Comparison of ENCODE assay signal across 18 cellular contexts in the genomic region with DNA sequence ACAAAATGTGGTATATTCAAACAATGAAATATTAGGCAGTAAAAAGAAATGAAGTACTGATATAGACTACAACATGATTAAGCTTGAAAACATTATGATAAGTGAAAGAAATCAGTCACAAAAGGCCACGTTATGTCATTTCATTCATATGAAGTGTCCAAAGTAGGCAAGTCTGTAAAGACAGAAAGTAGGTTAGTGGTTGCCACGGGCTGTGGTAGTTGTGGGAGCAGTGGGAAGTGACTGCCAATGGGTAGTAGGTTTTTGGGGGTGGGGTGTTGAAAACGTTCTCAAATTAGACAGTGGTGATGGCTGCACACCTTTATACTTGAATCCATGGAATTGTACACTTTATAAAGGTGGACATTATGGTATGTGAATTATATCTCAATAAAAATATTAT. TPM values are rescaled to one million over a fixed set of nuclear protein-coding genes. Genes with fewer than 3 reads are reported as not detected.
DNase-seq lines count a peak whose midpoint lies in the region; ATAC-seq and TF ChIP-seq lines count a peak whose summit lies in the region.
"Had no signal": no experiment of that assay in that cellular context is flagged by ENCODE, and none has a peak within 500 bp of the region (broad histone marks: within the 10 kb centered on the region; RNA-seq: fewer than 3 reads in every experiment).

No MANE protein-coding gene starts in this region.

- CTCF ChIA-PET in activated CD4-positive, alpha-beta T cell treated with anti-CD3 and anti-CD28 coated beads for 36 hours (lab: Charles Lee), result no interaction called here
- CTCF ChIA-PET in activated CD4-positive, alpha-beta memory T cell treated with anti-CD3 and anti-CD28 coated beads, Interleukin-2, amount 10 ng/mL, durations not matched to agents 7 days and 5 days (lab: Charles Lee), result no interaction called here

- peak; percentile 36 for DNase-seq in activated CD4-positive, alpha-beta T cell treated with anti-CD3 and anti-CD28 coated beads for 36 hours
- DNase-seq in activated CD4-positive, alpha-beta T cell treated with anti-CD3 and anti-CD28 coated beads, Interleukin-2, amount 50 U/mL, for 48 hours, result no peak
- no peak for DNase-seq in activated naive CD4-positive, alpha-beta T cell treated with anti-CD3 and anti-CD28 coated beads, Interleukin-2, amount 50 U/mL, for 72 hours (ENCODE audit: low spot score in 2 of 2)
- DNase-seq in activated naive CD4-positive, alpha-beta T cell treated with Interleukin-2 at 50 U/mL for 16 hours, result no peak
- DNase-seq in activated CD4-positive, alpha-beta memory T cell treated with anti-CD3 and anti-CD28 coated beads, Interleukin-2, amount 10 ng/mL, durations not matched to agents 7 days and 5 days, result peak; percentile 35
- DNase-seq in neural crest cell (ENCODE audit: low read depth, low spot score) (no peak), NCI-H1694 (lab: John Stamatoyannopoulos, UW) (no peak)
- DNase-seq: AML-193; Caco-2; CD4-positive, alpha-beta T cell; DMS79; GDM1; GOT3; H7; HFFc6 had no signal

- H3K9me3 Mint-ChIP-seq in activated CD4-positive, alpha-beta T cell treated with anti-CD3 and anti-CD28 coated beads for 36 hours (ENCODE audit: low read depth), result no peaks in the 10 kb centered on the region
- H3K9me3 Mint-ChIP-seq in activated naive CD4-positive, alpha-beta T cell treated with anti-CD3 and anti-CD28 coated beads, Interleukin-2, amount 50 U/mL, for 72 hours, result peaks cover 0 to 4% of the 10 kb centered on the region in 2 donors
- H3K9me3 Mint-ChIP-seq in activated CD4-positive, alpha-beta memory T cell treated with anti-CD3 and anti-CD28 coated beads, Interleukin-2, amount 10 ng/mL, durations not matched to agents 7 days and 5 days, result no peaks in the 10 kb centered on the region
- H3K9me3 Mint-ChIP-seq in neural crest cell, result no peaks in the 10 kb centered on the region
- H3K9me3 Mint-ChIP-seq: CD4-positive, alpha-beta T cell; HFFc6 had no signal

- no peak overlapping the region for H3K4me3 Mint-ChIP-seq in activated CD4-positive, alpha-beta T cell treated with anti-CD3 and anti-CD28 coated beads for 36 hours
- H3K4me3 Mint-ChIP-seq in activated CD4-positive, alpha-beta memory T cell treated with anti-CD3 and anti-CD28 coated beads, Interleukin-2, amount 10 ng/mL, durations not matched to agents 7 days and 5 days, result no peak overlapping the region
- no peak overlapping the region for H3K4me3 Mint-ChIP-seq in neural crest cell
- H3K4me3 Mint-ChIP-seq: CD4-positive, alpha-beta T cell; HFFc6 had no signal

- no peak overlapping the region for H3K27ac Mint-ChIP-seq in activated CD4-positive, alpha-beta T cell treated with anti-CD3 and anti-CD28 coated beads for 36 hours
- no peak overlapping the region for H3K27ac Mint-ChIP-seq in activated naive CD4-positive, alpha-beta T cell treated with anti-CD3 and anti-CD28 coated beads, Interleukin-2, amount 50 U/mL, for 72 hours
- no peak overlapping the region for H3K27ac Mint-ChIP-seq in activated CD4-positive, alpha-beta memory T cell treated with anti-CD3 and anti-CD28 coated beads, Interleukin-2, amount 10 ng/mL, durations not matched to agents 7 days and 5 days
- H3K27ac Mint-ChIP-seq in neural crest cell (ENCODE audit: unreplicated experiment), result peak overlapping the region; percentile 36
- H3K27ac Mint-ChIP-seq: CD4-positive, alpha-beta T cell; HFFc6 had no signal

- H3K36me3 Mint-ChIP-seq in activated CD4-positive, alpha-beta T cell treated with anti-CD3 and anti-CD28 coated beads for 36 hours (ENCODE audit: low read depth), result no peaks in the 10 kb centered on the region
- no peaks in the 10 kb centered on the region for H3K36me3 Mint-ChIP-seq in activated naive CD4-positive, alpha-beta T cell treated with anti-CD3 and anti-CD28 coated beads, Interleukin-2, amount 50 U/mL, for 72 hours
- no peaks in the 10 kb centered on the region for H3K36me3 Mint-ChIP-seq in activated CD4-positive, alpha-beta memory T cell treated with anti-CD3 and anti-CD28 coated beads, Interleukin-2, amount 10 ng/mL, durations not matched to agents 7 days and 5 days (ENCODE audit: low read depth)
- no peaks in the 10 kb centered on the region for H3K36me3 Mint-ChIP-seq in neural crest cell (ENCODE audit: low read depth)

- POLR2A ChIA-PET in activated CD4-positive, alpha-beta T cell treated with anti-CD3 and anti-CD28 coated beads for 36 hours (lab: Charles Lee), result no interaction called here
- POLR2A ChIA-PET in activated CD4-positive, alpha-beta memory T cell treated with anti-CD3 and anti-CD28 coated beads, Interleukin-2, amount 10 ng/mL, durations not matched to agents 7 days and 5 days (lab: Charles Lee), result no interaction called here

- intact Hi-C loops in activated CD4-positive, alpha-beta T cell treated with anti-CD3 and anti-CD28 coated beads for 36 hours (cut with DNase I, micrococcal nuclease), result no loop called here

- no peak for TF ChIP-seq CTCF in neural crest cell (conservative IDR thresholded peaks at IDR 0.05)

- no peaks in the 10 kb centered on the region for H3K4me1 Mint-ChIP-seq in activated CD4-positive, alpha-beta T cell treated with anti-CD3 and anti-CD28 coated beads for 36 hours
- peaks cover 4% of the 10 kb centered on the region for H3K4me1 Mint-ChIP-seq in activated CD4-positive, alpha-beta memory T cell treated with anti-CD3 and anti-CD28 coated beads, Interleukin-2, amount 10 ng/mL, durations not matched to agents 7 days and 5 days
- H3K4me1 Mint-ChIP-seq in neural crest cell, result no peaks in the 10 kb centered on the region

- H3K27me3 Mint-ChIP-seq in activated CD4-positive, alpha-beta T cell treated with anti-CD3 and anti-CD28 coated beads for 36 hours, result no peaks in the 10 kb centered on the region
- no peaks in the 10 kb centered on the region for H3K27me3 Mint-ChIP-seq in activated CD4-positive, alpha-beta memory T cell treated with anti-CD3 and anti-CD28 coated beads, Interleukin-2, amount 10 ng/mL, durations not matched to agents 7 days and 5 days
- no peaks in the 10 kb centered on the region for H3K27me3 Mint-ChIP-seq in neural crest cell (ENCODE audit: low read depth)

- ATAC-seq in activated CD4-positive, alpha-beta T cell treated with anti-CD3 and anti-CD28 coated beads for 36 hours, result no peak
- peak; percentile 24 to 41 for ATAC-seq in activated naive CD4-positive, alpha-beta T cell treated with anti-CD3 and anti-CD28 coated beads, Interleukin-2, amount 50 U/mL, for 72 hours
- ATAC-seq in GM21528 (IDR thresholded peaks at IDR 0.05; ENCODE audit: low FRiP score, unreplicated experiment), result no peak
- ATAC-seq: A549, HCT116 had no signal

RNA-seq across cellular contexts. Expression of gene GALNT15, which starts 12.1 kb away (rescaled TPM):
- total RNA-seq in activated CD4-positive, alpha-beta T cell treated with anti-CD3 and anti-CD28 coated beads for 36 hours, result not detected
- total RNA-seq in activated naive CD4-positive, alpha-beta T cell treated with anti-CD3 and anti-CD28 coated beads, Interleukin-2, amount 50 U/mL, for 72 hours, result under 1 TPM in 1 of 2 donors, not detected in 1; 0.35 TPM
- not detected for total RNA-seq in activated CD4-positive, alpha-beta memory T cell treated with anti-CD3 and anti-CD28 coated beads, Interleukin-2, amount 10 ng/mL, durations not matched to agents 7 days and 5 days
- total RNA-seq in neural crest cell, result not detected in 2 replicates
- total RNA-seq: Caco-2; CD4-positive, alpha-beta T cell; H7 had no signal

Comparison
In these comparisons a context has a peak if more than half of its experiments do, and no peak if none do; other contexts are left out.
1. DNase-seq: peak in activated CD4-positive, alpha-beta T cell treated with anti-CD3 and anti-CD28 coated beads for 36 hours (single experiment) and activated CD4-positive, alpha-beta memory T cell treated with anti-CD3 and anti-CD28 coated beads, Interleukin-2, amount 10 ng/mL, durations not matched to agents 7 days and 5 days (single experiment); none in activated CD4-positive, alpha-beta T cell treated with anti-CD3 and anti-CD28 coated beads, Interleukin-2, amount 50 U/mL, for 48 hours (0 of 2), activated naive CD4-positive, alpha-beta T cell treated with anti-CD3 and anti-CD28 coated beads, Interleukin-2, amount 50 U/mL, for 72 hours (0 of 2), activated naive CD4-positive, alpha-beta T cell treated with Interleukin-2 at 50 U/mL for 16 hours (single experiment), neural crest cell (single experiment) and NCI-H1694 (single experiment).
2. ATAC-seq: peak in activated naive CD4-positive, alpha-beta T cell treated with anti-CD3 and anti-CD28 coated beads, Interleukin-2, amount 50 U/mL, for 72 hours (2 of 2); none in activated CD4-positive, alpha-beta T cell treated with anti-CD3 and anti-CD28 coated beads for 36 hours (single experiment) and GM21528 (single experiment).